Comparison of ENCODE assay signal across 8 cellular contexts in the genomic region with DNA sequence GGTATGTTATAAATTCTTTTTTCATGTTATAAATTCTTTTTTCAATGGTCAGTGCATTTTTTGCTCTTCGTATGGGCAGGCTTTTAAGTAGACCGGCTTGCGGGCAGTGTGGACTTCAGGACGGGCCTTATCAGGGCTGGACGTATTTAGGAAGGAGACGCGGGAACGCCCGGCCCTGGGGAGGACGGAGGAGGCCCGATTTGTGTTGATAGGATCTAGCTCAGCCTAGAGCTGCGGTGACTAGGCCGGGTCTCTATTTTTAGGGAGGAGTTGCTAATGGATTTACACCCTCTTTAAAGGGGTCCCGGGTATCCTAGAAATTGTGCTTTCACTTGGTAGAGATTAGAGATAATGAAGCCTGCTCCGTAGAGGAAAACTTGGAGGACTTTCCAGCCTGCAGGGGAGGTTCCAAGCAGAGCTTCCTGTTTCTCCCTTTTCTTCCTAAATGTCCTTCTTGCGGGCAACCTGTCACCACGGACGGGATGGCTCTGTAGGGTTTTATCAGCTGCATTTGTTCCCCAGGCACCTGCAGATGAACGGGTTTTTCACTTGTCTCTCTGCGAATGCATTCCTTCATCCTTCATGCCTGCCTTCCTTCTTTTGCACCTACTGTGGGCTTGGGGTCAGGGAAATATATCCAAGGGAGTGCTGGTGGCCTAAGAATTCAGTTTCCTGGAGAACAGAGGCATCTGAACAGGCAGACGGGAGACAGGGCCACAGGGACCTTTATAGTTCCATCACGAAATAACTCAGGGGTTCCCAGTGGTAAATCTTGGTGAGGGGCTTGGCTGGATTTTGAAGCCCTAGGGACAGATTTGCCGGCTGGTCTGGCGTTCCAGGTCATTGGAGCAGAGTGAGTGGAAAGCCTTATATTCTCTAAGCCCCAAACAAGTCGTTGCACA. TPM values are rescaled to one million over a fixed set of nuclear protein-coding genes. Genes with fewer than 3 reads are reported as not detected.
A peak's percentile ranks its signal among the peaks of the same experiment; 100 is the strongest.
DNase-seq lines count a peak whose midpoint lies in the region; ATAC-seq and TF ChIP-seq lines count a peak whose summit lies in the region.

No MANE protein-coding gene starts in this region.

- TF ChIP-seq CTCF in AG10803 (conservative IDR thresholded peaks at IDR 0.05; ENCODE audit: low read length) (no peak), chondrocyte (IDR thresholded peaks at IDR 0.05) (no peak)

- H3K9me3 ChIP-seq in KOPT-K1 (ENCODE audit: insufficient read depth, low read length, poor library complexity, severe bottlenecking), result no peaks in the 10 kb centered on the region
- H3K9me3 ChIP-seq in aorta (ENCODE audit: control insufficient read depth, low read length), result no peaks in the 10 kb centered on the region

- peaks cover 2 to 5% of the 10 kb centered on the region in 2 donors for H3K4me1 ChIP-seq in aorta (ENCODE audit: control insufficient read depth in 1 of 2, insufficient read depth in 2 of 2, low read length in 2 of 2)

- no peaks in the 10 kb centered on the region for H3K27me3 Mint-ChIP-seq in chondrocyte (ENCODE audit: low read depth)

- intact Hi-C loops in aorta (cut with DNase I), result loop anchor here (5.0 to 10.0 kb wide), 2 partner anchors 78 to 1300 kb away; a partner anchor contains a TSS

- WGBS in aorta, 2 donors, result 3 to 12% methylated on average over 25 of the region's 25 CpGs

- no peaks in the 10 kb centered on the region for H3K36me3 Mint-ChIP-seq in chondrocyte (ENCODE audit: low read depth)

- DNase-seq in AG10803 (ENCODE audit: low read depth) (peak; percentile 62), chondrocyte (ENCODE audit: low spot score) (no peak), lung microvascular endothelial cell (ENCODE audit: low read depth in 2 of 2) (peak; percentile 36 to 48), aorta (peak; percentile 72 to 84), NCI-H446 treated with DMSO at 0.1 percent for 48 hours (lab: John Stamatoyannopoulos, UW) (no peak), kidney glomerular epithelial cell (lab: John Stamatoyannopoulos, UW) (no peak)

- H3K4me3 ChIP-seq in AG10803 (ENCODE audit: low read length), result peak overlapping the region; percentile 82
- H3K4me3 ChIP-seq in aorta (ENCODE audit: low read length in 2 of 2), result peak overlapping the region; percentile 75 to 90

- H3K27me3 ChIP-seq in aorta (ENCODE audit: control insufficient read depth in 1 of 2, insufficient read depth in 2 of 2, low read length in 1 of 2), result no peaks in the 10 kb centered on the region

- H3K36me3 ChIP-seq in KOPT-K1 (ENCODE audit: insufficient read depth, low read length) (peaks cover 61% of the 10 kb centered on the region), aorta (ENCODE audit: control insufficient read depth in 1 of 2, insufficient read depth in 2 of 2, low read length in 1 of 2) (no peaks in the 10 kb centered on the region)

- ATAC-seq in aorta (ENCODE audit: low FRiP score) (no peak), GM21576 (IDR thresholded peaks at IDR 0.05; ENCODE audit: unreplicated experiment) (no peak)

- peaks cover 56% of the 10 kb centered on the region for H3K4me1 Mint-ChIP-seq in chondrocyte (ENCODE audit: low read depth)

- H3K27ac ChIP-seq in KOPT-K1 (ENCODE audit: low read depth, low read length, poor library complexity, severe bottlenecking) (peak overlapping the region; percentile 94), aorta (ENCODE audit: low read depth in 1 of 2, low read length in 2 of 2) (peak overlapping the region in 1 of 2 donors; percentile 54)

- peak overlapping the region; percentile 92 for H3K4me3 Mint-ChIP-seq in chondrocyte (ENCODE audit: unreplicated experiment)

- no peaks in the 10 kb centered on the region for H3K9me3 Mint-ChIP-seq in chondrocyte (ENCODE audit: low read depth)

- H3K27ac Mint-ChIP-seq in chondrocyte (ENCODE audit: unreplicated experiment), result peak overlapping the region; percentile 90

RNA-seq across cellular contexts. Expression of a gene that starts 1.4 kb away (rescaled TPM):
- 381 to 570 TPM (median 560 TPM) in 3 replicates for total RNA-seq in chondrocyte
- total RNA-seq in lung microvascular endothelial cell, result 181 and 195 TPM in 2 replicates
- total RNA-seq in aorta, result 100 to 1,000 TPM; 292 to 399 TPM
- polyA plus RNA-seq in aorta, result 100 to 1,000 TPM; 416 TPM

RNA-seq across cellular contexts. Expression of a gene that starts 59.4 kb away (rescaled TPM):
- total RNA-seq in chondrocyte (0.97 TPM in 1 of 3 replicates, not detected in the others), lung microvascular endothelial cell (0.22 TPM in 1 of 2 replicates, not detected in the other), aorta (1 to 10 TPM; 5.9 to 9.0 TPM)
- 1 to 10 TPM; 4.4 to 8.1 TPM for polyA plus RNA-seq in aorta

Comparison
In these comparisons a context has a peak if more than half of its experiments do, and no peak if none do; other contexts are left out.
1. DNase-seq: peak in AG10803 (single experiment), lung microvascular endothelial cell (2 of 2) and aorta (2 of 2); none in chondrocyte (single experiment), NCI-H446 treated with DMSO at 0.1 percent for 48 hours (single experiment) and kidney glomerular epithelial cell (single experiment).